Comparison of ENCODE assay signal across 10 cellular contexts in genomic region chrX:43436497-43436896, GRCh38.
"Had no signal": no experiment of that assay in that cellular context is flagged by ENCODE, and none has a peak within 500 bp of the region (broad histone marks: within the 10 kb centered on the region; RNA-seq: fewer than 3 reads in every experiment).

No MANE protein-coding gene starts in this region.

- H3K4me1 ChIP-seq: HAP-1 had no signal

- H3K9me3 ChIP-seq: HAP-1 had no signal

- H3K4me3 ChIP-seq: GM23248, HAP-1, K562 had no signal

- H3K36me3 ChIP-seq: HAP-1 had no signal

- ATAC-seq: HCT116, HepG2, K562 had no signal

- DNase-seq: GM23248, GOT3, H7, HFFc6, KG1 had no signal

- H3K9ac ChIP-seq: GM23248 had no signal

- H3K27ac ChIP-seq: GM23248, HL-60 had no signal

- H2AFZ ChIP-seq: GM23248 had no signal
